In the genomic region with DNA sequence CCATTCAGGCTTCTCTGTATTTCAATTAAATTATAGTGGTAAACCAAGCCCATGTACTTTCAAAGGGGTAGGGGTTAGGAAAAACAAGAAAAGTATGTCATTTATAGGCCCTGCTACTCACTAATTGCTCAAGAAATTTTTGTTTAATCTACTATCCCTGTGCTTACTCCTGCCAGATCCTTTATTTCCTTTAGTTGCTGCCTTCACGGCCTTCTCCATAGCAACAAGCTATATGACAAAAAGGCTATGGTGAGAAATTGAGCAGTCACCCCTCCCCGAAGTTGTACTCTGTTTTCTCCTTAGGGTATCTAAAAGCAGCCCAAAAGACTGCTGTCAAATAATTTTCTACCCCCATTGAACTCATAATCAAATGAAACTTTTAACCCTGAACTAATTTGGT, we compare ENCODE assay signal across 9 cellular contexts.
DNase-seq lines count a peak whose midpoint lies in the region; ATAC-seq and TF ChIP-seq lines count a peak whose summit lies in the region.
"Had no signal": no experiment of that assay in that cellular context is flagged by ENCODE, and none has a peak within 500 bp of the region (broad histone marks: within the 10 kb centered on the region; RNA-seq: fewer than 3 reads in every experiment).

No MANE protein-coding gene starts in this region.

- no peak for ATAC-seq in WTC11
- no peak for ATAC-seq in gastroesophageal sphincter
- no peak for ATAC-seq in GM18868 (IDR thresholded peaks at IDR 0.05; ENCODE audit: unreplicated experiment)
- ATAC-seq in GM18907 (IDR thresholded peaks at IDR 0.05; ENCODE audit: unreplicated experiment): no peak
- no peak for ATAC-seq in left colon

- intact Hi-C loops in left colon (cut with DNase I, micrococcal nuclease): no loop called here

- H3K27ac Mint-ChIP-seq in WTC11: peak overlapping the region; percentile 98

- H3K9ac ChIP-seq in HUES6 (ENCODE audit: low read length) (no peak overlapping the region), rectal smooth muscle tissue (ENCODE audit: low read length) (no peak overlapping the region)

- H3K4me3 ChIP-seq in HUES6 (ENCODE audit: low read depth, low read length): no peak overlapping the region
- H3K4me3 ChIP-seq in gastroesophageal sphincter: no peak overlapping the region
- no peak overlapping the region for H3K4me3 ChIP-seq in rectal smooth muscle tissue (ENCODE audit: low read length)

- TF ChIP-seq EP300 in gastroesophageal sphincter (IDR thresholded peaks at IDR 0.05): no peak

- H3K4me1 Mint-ChIP-seq in WTC11: peaks cover 50% of the 10 kb centered on the region

- H3K4me1 ChIP-seq in HUES6 (ENCODE audit: control insufficient read depth, insufficient read depth, low read length): peaks cover 39% of the 10 kb centered on the region
- peaks cover 32 to 64% (median 35%) of the 10 kb centered on the region in 3 donors for H3K4me1 ChIP-seq in gastroesophageal sphincter
- H3K4me1 ChIP-seq in rectal smooth muscle tissue (ENCODE audit: control insufficient read depth, insufficient read depth, low read length): peaks cover 27% of the 10 kb centered on the region

- DNase-seq in WTC11 (ENCODE audit: low spot score) (no peak), left colon (no peak)
- DNase-seq in effector CD8-positive, alpha-beta T cell (lab: John Stamatoyannopoulos, UW): no peak
- DNase-seq: stimulated activated CD4-positive, alpha-beta T cell treated with anti-CD3 and anti-CD28 coated beads, Interleukin-12 subunit alpha, Interleukin-12 subunit beta, amount 100 ng/mL, for 4 hours had no signal

- TF ChIP-seq CTCF in WTC11 (IDR thresholded peaks at IDR 0.05) (no peak), gastroesophageal sphincter (IDR thresholded peaks at IDR 0.05) (no peak)

- WGBS in gastroesophageal sphincter (ENCODE audit: low coverage in 1 of 2), 2 donors: 26 to 30% methylated on average over 2 of the region's 2 CpGs

- CTCF ChIA-PET in WTC11 (lab: Charles Lee): interaction anchor here (0.5 to 3.6 kb wide), 3 partner anchors 16 to 167 kb away, joined by 3 to 24 read pairs (median 4); no protein-coding TSS in a partner anchor

- no peak for TF ChIP-seq POLR2A in gastroesophageal sphincter (IDR thresholded peaks at IDR 0.05)

- H3K9me3 Mint-ChIP-seq in WTC11: peaks cover 13% of the 10 kb centered on the region

- H3K36me3 ChIP-seq in HUES6 (ENCODE audit: control insufficient read depth, insufficient read depth, low read length): 0 out of 2 replicates have a peak, but pooled peaks cover 3% of the 10 kb centered on the region
- peaks cover 0 to 5% of the 10 kb centered on the region in 2 donors for H3K36me3 ChIP-seq in gastroesophageal sphincter
- H3K36me3 ChIP-seq in rectal smooth muscle tissue (ENCODE audit: control insufficient read depth, insufficient read depth, low read length): no peaks in the 10 kb centered on the region

- POLR2A ChIA-PET in WTC11 (lab: Charles Lee): interaction anchor here (0.5 to 2.6 kb wide), 2 partner anchors 9 to 35 kb away, joined by 4 to 7 read pairs; no protein-coding TSS in a partner anchor

- H3K36me3 Mint-ChIP-seq in WTC11: peaks cover 18% of the 10 kb centered on the region

- no peak overlapping the region for H3K4me3 Mint-ChIP-seq in WTC11

- no peaks in the 10 kb centered on the region for H3K27me3 Mint-ChIP-seq in WTC11 (ENCODE audit: low read depth)

- H3K9me3 ChIP-seq in HUES6 (ENCODE audit: control insufficient read depth, insufficient read depth, low read depth, low read length) (peaks cover 3% of the 10 kb centered on the region; the same call in 1 of the 2 replicates), gastroesophageal sphincter (no peaks in the 10 kb centered on the region)

- H3K27ac ChIP-seq in HUES6 (ENCODE audit: low read depth, low read length) (peak overlapping the region; percentile 83; the same call in 1 of the 2 replicates), gastroesophageal sphincter (peak overlapping the region; percentile 11 to 69 (median 46)), rectal smooth muscle tissue (ENCODE audit: low read depth, low read length) (peak overlapping the region; percentile 31)

- no peaks in the 10 kb centered on the region for H3K27me3 ChIP-seq in HUES6 (ENCODE audit: control insufficient read depth, insufficient read depth, low read length)
- no peaks in the 10 kb centered on the region for H3K27me3 ChIP-seq in gastroesophageal sphincter
- H3K27me3 ChIP-seq in rectal smooth muscle tissue (ENCODE audit: control insufficient read depth, insufficient read depth, low read length): no peaks in the 10 kb centered on the region

TF ChIP-seq in WTC11, 78 proteins besides CTCF, POLR2A, EP300 and RAD21 (continues in another document):
- TF ChIP-seq, protein P1, sequence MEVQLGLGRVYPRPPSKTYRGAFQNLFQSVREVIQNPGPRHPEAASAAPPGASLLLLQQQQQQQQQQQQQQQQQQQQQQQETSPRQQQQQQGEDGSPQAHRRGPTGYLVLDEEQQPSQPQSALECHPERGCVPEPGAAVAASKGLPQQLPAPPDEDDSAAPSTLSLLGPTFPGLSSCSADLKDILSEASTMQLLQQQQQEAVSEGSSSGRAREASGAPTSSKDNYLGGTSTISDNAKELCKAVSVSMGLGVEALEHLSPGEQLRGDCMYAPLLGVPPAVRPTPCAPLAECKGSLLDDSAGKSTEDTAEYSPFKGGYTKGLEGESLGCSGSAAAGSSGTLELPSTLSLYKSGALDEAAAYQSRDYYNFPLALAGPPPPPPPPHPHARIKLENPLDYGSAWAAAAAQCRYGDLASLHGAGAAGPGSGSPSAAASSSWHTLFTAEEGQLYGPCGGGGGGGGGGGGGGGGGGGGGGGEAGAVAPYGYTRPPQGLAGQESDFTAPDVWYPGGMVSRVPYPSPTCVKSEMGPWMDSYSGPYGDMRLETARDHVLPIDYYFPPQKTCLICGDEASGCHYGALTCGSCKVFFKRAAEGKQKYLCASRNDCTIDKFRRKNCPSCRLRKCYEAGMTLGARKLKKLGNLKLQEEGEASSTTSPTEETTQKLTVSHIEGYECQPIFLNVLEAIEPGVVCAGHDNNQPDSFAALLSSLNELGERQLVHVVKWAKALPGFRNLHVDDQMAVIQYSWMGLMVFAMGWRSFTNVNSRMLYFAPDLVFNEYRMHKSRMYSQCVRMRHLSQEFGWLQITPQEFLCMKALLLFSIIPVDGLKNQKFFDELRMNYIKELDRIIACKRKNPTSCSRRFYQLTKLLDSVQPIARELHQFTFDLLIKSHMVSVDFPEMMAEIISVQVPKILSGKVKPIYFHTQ (CRISPR knock-in tag; IDR thresholded peaks at IDR 0.05): no peak
- no peak for TF ChIP-seq GRHL2 (CRISPR knock-in tag; IDR thresholded peaks at IDR 0.05; ENCODE audit: insufficient replicate concordance, severe bottlenecking)
- no peak for TF ChIP-seq GTF2I (CRISPR knock-in tag; conservative IDR thresholded peaks at IDR 0.05)
- TF ChIP-seq, protein P2, sequence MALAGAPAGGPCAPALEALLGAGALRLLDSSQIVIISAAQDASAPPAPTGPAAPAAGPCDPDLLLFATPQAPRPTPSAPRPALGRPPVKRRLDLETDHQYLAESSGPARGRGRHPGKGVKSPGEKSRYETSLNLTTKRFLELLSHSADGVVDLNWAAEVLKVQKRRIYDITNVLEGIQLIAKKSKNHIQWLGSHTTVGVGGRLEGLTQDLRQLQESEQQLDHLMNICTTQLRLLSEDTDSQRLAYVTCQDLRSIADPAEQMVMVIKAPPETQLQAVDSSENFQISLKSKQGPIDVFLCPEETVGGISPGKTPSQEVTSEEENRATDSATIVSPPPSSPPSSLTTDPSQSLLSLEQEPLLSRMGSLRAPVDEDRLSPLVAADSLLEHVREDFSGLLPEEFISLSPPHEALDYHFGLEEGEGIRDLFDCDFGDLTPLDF (CRISPR knock-in tag; IDR thresholded peaks at IDR 0.05): no peak
- TF ChIP-seq ZBTB21 (CRISPR knock-in tag; IDR thresholded peaks at IDR 0.05; ENCODE audit: borderline replicate concordance): no peak
- TF ChIP-seq NR3C1 (CRISPR knock-in tag; conservative IDR thresholded peaks at IDR 0.05; ENCODE audit: low read depth): no peak
- TF ChIP-seq ZNF317 (CRISPR knock-in tag; IDR thresholded peaks at IDR 0.05; ENCODE audit: borderline replicate concordance, low read depth): no peak
- no peak for TF ChIP-seq ATF6 (CRISPR knock-in tag; IDR thresholded peaks at IDR 0.05)

Comparison
In these comparisons a context has a peak if more than half of its experiments do, and no peak if none do; other contexts are left out.
1. H3K27ac ChIP-seq: peak in every context shown above with its lines; median percentile 83 in HUES6; 46 in gastroesophageal sphincter; 31 in rectal smooth muscle tissue.